ENCODE assay signal across 1 cellular context in genomic region chr17:76781056-76781982, GRCh38.
TF ChIP-seq lines count a peak whose summit lies in the region.

No MANE protein-coding gene starts in this region.

TF ChIP-seq in IMR-90, 13 proteins besides CTCF, POLR2A, EP300 and RAD21:
- no peak for TF ChIP-seq FOS (IDR thresholded peaks at IDR 0.05; ENCODE audit: low read depth, low read length)
- TF ChIP-seq RCOR1 (IDR thresholded peaks at IDR 0.05; ENCODE audit: insufficient replicate concordance, low read length): no peak
- TF ChIP-seq SMC3 (IDR thresholded peaks at IDR 0.05; ENCODE audit: low read depth, low read length): no peak
- TF ChIP-seq USF2 (IDR thresholded peaks at IDR 0.05; ENCODE audit: low read depth, low read length): no peak
- TF ChIP-seq NFE2L2 (IDR thresholded peaks at IDR 0.05; ENCODE audit: low read depth, low read length): no peak
- TF ChIP-seq MAZ (IDR thresholded peaks at IDR 0.05; ENCODE audit: borderline replicate concordance, low read depth, low read length): no peak
- no peak for TF ChIP-seq BHLHE40 (IDR thresholded peaks at IDR 0.05; ENCODE audit: low read depth, low read length)
- TF ChIP-seq RFX5 (IDR thresholded peaks at IDR 0.05; ENCODE audit: low read depth, low read length): no peak
- TF ChIP-seq ELK1 (IDR thresholded peaks at IDR 0.05; ENCODE audit: borderline replicate concordance, low read depth, low read length): no peak
- no peak for TF ChIP-seq CEBPB (IDR thresholded peaks at IDR 0.05; ENCODE audit: low read depth, low read length)
- no peak for TF ChIP-seq MAFK (IDR thresholded peaks at IDR 0.05; ENCODE audit: low read depth, low read length)
- TF ChIP-seq MXI1 (IDR thresholded peaks at IDR 0.05; ENCODE audit: borderline replicate concordance, low read depth, low read length): no peak
- no peak for TF ChIP-seq CHD1 (IDR thresholded peaks at IDR 0.05; ENCODE audit: low read depth, low read length)
TF ChIP-seq in IMR-90: peak in this region for 0.
